30 cellular contexts compared by ENCODE assay signal in genomic region chr15:66216806-66217205, GRCh38. TPM values are rescaled to one million over a fixed set of nuclear protein-coding genes. Genes with fewer than 3 reads are reported as not detected.
"Had no signal": no experiment of that assay in that cellular context is flagged by ENCODE, and none has a peak within 500 bp of the region (broad histone marks: within the 10 kb centered on the region; RNA-seq: fewer than 3 reads in every experiment).

No MANE protein-coding gene starts in this region.

- H3K4me3 ChIP-seq: coronary artery, dorsolateral prefrontal cortex, esophagus muscularis mucosa, gastrocnemius medialis, heart left ventricle had no signal

- ATAC-seq: activated CD4-positive, alpha-beta T cell treated with anti-CD3 and anti-CD28 coated beads for 36 hours; activated CD8-positive, alpha-beta T cell treated with anti-CD3 and anti-CD28 coated beads for 36 hours; activated T-cell treated with anti-CD3 and anti-CD28 coated beads, Interleukin-2, amount 50 U/mL, for 4 hours; activated T-helper 17 cell treated with anti-CD3 and anti-CD28 coated beads, Interleukin-2, amount 50 U/mL, for 72 hours; foreskin keratinocyte; gastrocnemius medialis; heart left ventricle; T-helper 17 cell had no signal

- H3K27ac ChIP-seq: brain microvascular endothelial cell, coronary artery, dorsolateral prefrontal cortex, esophagus muscularis mucosa, foreskin keratinocyte, gastrocnemius medialis, heart left ventricle had no signal

- DNase-seq: activated CD4-positive, alpha-beta T cell treated with anti-CD3 and anti-CD28 coated beads for 36 hours; activated CD4-positive, alpha-beta T cell treated with anti-CD3 and anti-CD28 coated beads, Interleukin-2, amount 50 U/mL, for 1 hour; activated CD4-positive, alpha-beta T cell treated with anti-CD3 and anti-CD28 coated beads, Interleukin-2, amount 50 U/mL, for 48 hours; activated CD4-positive, CD25-positive, alpha-beta regulatory T cell; activated CD4-positive, CD25-positive, alpha-beta regulatory T cell treated with anti-CD3 and anti-CD28 coated beads, Interleukin-2, amount 50 U/mL, for 72 hours; activated CD8-positive, alpha-beta memory T cell treated with anti-CD3 and anti-CD28 coated beads for 24 hours; activated CD8-positive, alpha-beta T cell treated with anti-CD3 and anti-CD28 coated beads for 36 hours; activated effector memory CD4-positive, alpha-beta T cell treated with Interleukin-2 at 50 U/mL for 16 hours; activated gamma-delta T cell treated with Interleukin-2 at 50 U/mL for 16 hours; activated naive CD4-positive, alpha-beta T cell treated with anti-CD3 and anti-CD28 coated beads, Interleukin-2, amount 50 U/mL, for 16 hours; activated naive CD4-positive, alpha-beta T cell treated with Interleukin-2 at 50 U/mL for 16 hours; activated T-cell treated with anti-CD3 and anti-CD28 coated beads, Interleukin-2, amount 50 U/mL, for 4 hours; amniotic stem cell; anterior cingulate cortex; brain microvascular endothelial cell; effector memory CD4-positive, alpha-beta T cell; erythroblast; foreskin keratinocyte; gastrocnemius medialis; glutamatergic neuron; heart left ventricle; T-helper 1 cell; T-helper 17 cell; T1000 had no signal

- H3K9me3 ChIP-seq: esophagus muscularis mucosa, gastrocnemius medialis, heart left ventricle had no signal

- H3K27me3 ChIP-seq: gastrocnemius medialis had no signal

- H3K4me1 ChIP-seq: esophagus muscularis mucosa, foreskin keratinocyte, gastrocnemius medialis, heart left ventricle had no signal

- H3K36me3 ChIP-seq: brain microvascular endothelial cell, esophagus muscularis mucosa, gastrocnemius medialis, heart left ventricle had no signal

RNA-seq across cellular contexts. Expression of gene MEGF11, which starts 36.7 kb away (rescaled TPM):
- total RNA-seq: activated CD4-positive, alpha-beta T cell treated with anti-CD3 and anti-CD28 coated beads for 36 hours; activated CD8-positive, alpha-beta T cell treated with anti-CD3 and anti-CD28 coated beads for 36 hours; activated T-cell treated with anti-CD3 and anti-CD28 coated beads, Interleukin-2, amount 50 U/mL, for 4 hours; activated T-helper 17 cell treated with anti-CD3 and anti-CD28 coated beads, Interleukin-2, amount 50 U/mL, for 72 hours; bronchial epithelial cell; cardiac septum; foreskin keratinocyte; gastrocnemius medialis; heart left ventricle; T-helper 17 cell had no signal
- polyA plus RNA-seq: foreskin keratinocyte had no signal
